In genomic region chr11:69134182-69134581, GRCh38 we compare ENCODE assay signal across 2 cellular contexts. TPM values are rescaled to one million over a fixed set of nuclear protein-coding genes. Genes with fewer than 3 reads are reported as not detected.
"Had no signal": no experiment of that assay in that cellular context is flagged by ENCODE, and none has a peak within 500 bp of the region (broad histone marks: within the 10 kb centered on the region; RNA-seq: fewer than 3 reads in every experiment).

No MANE protein-coding gene starts in this region.

RNA-seq across cellular contexts. Expression of gene SMIM38, which starts 21.6 kb away (rescaled TPM):
- total RNA-seq: astrocyte, Right ventricle myocardium superior had no signal
